Comparison of ENCODE assay signal across 9 cellular contexts in the genomic region with DNA sequence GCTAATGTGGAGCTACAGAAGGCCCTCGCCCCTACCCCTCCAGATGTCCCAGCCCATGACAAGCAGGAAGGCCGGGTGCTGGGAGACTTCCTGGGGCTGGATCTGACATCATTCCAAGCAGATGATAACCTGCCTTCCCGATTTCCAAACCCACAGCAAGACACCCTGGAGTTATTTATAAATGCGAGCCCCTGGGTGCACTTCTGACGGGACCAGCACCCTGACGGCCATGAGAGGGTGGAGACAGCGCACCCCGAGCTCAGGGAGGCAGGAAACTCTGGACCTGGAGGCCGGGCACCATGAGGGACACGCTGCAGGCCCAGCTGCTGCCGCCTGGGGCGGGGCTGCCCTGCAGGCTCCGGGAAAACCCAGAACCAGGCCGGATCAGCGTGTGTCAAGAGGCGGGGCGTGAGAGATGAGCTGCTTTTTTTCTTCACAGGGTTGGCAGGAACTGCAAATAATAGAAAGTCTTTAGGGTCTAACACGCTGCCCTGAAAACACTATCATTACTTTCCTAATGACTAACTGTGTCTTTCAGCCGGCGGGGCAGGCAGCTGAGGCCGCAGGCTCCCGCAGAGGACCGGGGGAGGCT. TPM values are rescaled to one million over a fixed set of nuclear protein-coding genes. Genes with fewer than 3 reads are reported as not detected.
DNase-seq lines count a peak whose midpoint lies in the region; ATAC-seq and TF ChIP-seq lines count a peak whose summit lies in the region.
"Had no signal": no experiment of that assay in that cellular context is flagged by ENCODE, and none has a peak within 500 bp of the region (broad histone marks: within the 10 kb centered on the region; RNA-seq: fewer than 3 reads in every experiment).

No MANE protein-coding gene starts in this region.

- POLR2A ChIA-PET in OCI-LY7 (lab: Charles Lee): interaction anchor here (1.0 kb wide), 1 partner anchor 487 kb away, joined by 3 read pairs; no protein-coding TSS in a partner anchor

- H3K36me3 ChIP-seq in OCI-LY7 (ENCODE audit: insufficient read depth, low read length): no peaks in the 10 kb centered on the region
- no peaks in the 10 kb centered on the region for H3K36me3 ChIP-seq in MG63

- H3K4me2 ChIP-seq in OCI-LY7 (ENCODE audit: low read length): peak overlapping the region; percentile 76

- peaks cover 39% of the 10 kb centered on the region for H3K4me1 Mint-ChIP-seq in activated naive CD8-positive, alpha-beta T cell (ENCODE audit: low read depth)
- peaks cover 27% of the 10 kb centered on the region for H3K4me1 Mint-ChIP-seq in activated naive CD8-positive, alpha-beta T cell treated with anti-CD3 and anti-CD28 coated beads, Interleukin-2, amount 50 U/mL, for 24 hours
- peaks cover 33% of the 10 kb centered on the region for H3K4me1 Mint-ChIP-seq in stimulated activated memory B cell treated with anti-CD40 and anti-IgM and Interleukin-4, amounts not matched to agents 10 μg/mL and 1 μg/mL and 100 μg/mL, for 72 hours

- peak overlapping the region; percentile 82 for H3K27ac ChIP-seq in OCI-LY7 (ENCODE audit: low read depth, low read length, poor library complexity, severe bottlenecking)

- 0 out of 2 replicates have a peak, but pooled peaks have one; percentile 12 for TF ChIP-seq CTCF in OCI-LY7 (conservative IDR thresholded peaks at IDR 0.05; ENCODE audit: low read length)
- TF ChIP-seq CTCF in fibroblast of pulmonary artery (IDR thresholded peaks at IDR 0.05; ENCODE audit: low read length, missing control alignments): peak; percentile 28

- H2AFZ ChIP-seq in OCI-LY7 (ENCODE audit: low read length): peak overlapping the region; percentile 18; the same call in 1 of the 2 replicates

- no peak for ATAC-seq in activated naive CD8-positive, alpha-beta T cell treated with anti-CD3 and anti-CD28 coated beads, Interleukin-2, amount 50 U/mL, for 24 hours
- peak; percentile 29 for ATAC-seq in stimulated activated memory B cell treated with anti-CD40 and anti-IgM and Interleukin-4, amounts not matched to agents 10 μg/mL and 1 μg/mL and 100 μg/mL, for 72 hours
- no peak for ATAC-seq in HG03097 (IDR thresholded peaks at IDR 0.05; ENCODE audit: low FRiP score, unreplicated experiment)

- H3K27ac Mint-ChIP-seq in activated naive CD8-positive, alpha-beta T cell: no peak overlapping the region
- H3K27ac Mint-ChIP-seq in activated naive CD8-positive, alpha-beta T cell treated with anti-CD3 and anti-CD28 coated beads, Interleukin-2, amount 50 U/mL, for 24 hours: no peak overlapping the region
- H3K27ac Mint-ChIP-seq in stimulated activated memory B cell treated with anti-CD40 and anti-IgM and Interleukin-4, amounts not matched to agents 10 μg/mL and 1 μg/mL and 100 μg/mL, for 72 hours: peak overlapping the region; percentile 20

- H3K4me3 Mint-ChIP-seq in activated naive CD8-positive, alpha-beta T cell: peak overlapping the region; percentile 59
- no peak overlapping the region for H3K4me3 Mint-ChIP-seq in activated naive CD8-positive, alpha-beta T cell treated with anti-CD3 and anti-CD28 coated beads, Interleukin-2, amount 50 U/mL, for 24 hours
- H3K4me3 Mint-ChIP-seq in stimulated activated memory B cell treated with anti-CD40 and anti-IgM and Interleukin-4, amounts not matched to agents 10 μg/mL and 1 μg/mL and 100 μg/mL, for 72 hours: no peak overlapping the region

- no peak for DNase-seq in activated naive CD8-positive, alpha-beta T cell treated with anti-CD3 and anti-CD28 coated beads, Interleukin-2, amount 50 U/mL, for 24 hours
- DNase-seq in OCI-LY7 (ENCODE audit: low spot score) (peak; percentile 47), fibroblast of pulmonary artery (ENCODE audit: low read depth) (peak; percentile 71), amniotic stem cell (lab: John Stamatoyannopoulos, UW) (no peak), MG63 (no peak)
- DNase-seq: NCI-H1105 treated with DMSO at 0.1 percent for 48 hours had no signal

- H3K9me3 Mint-ChIP-seq in activated naive CD8-positive, alpha-beta T cell (ENCODE audit: low read depth): no peaks in the 10 kb centered on the region
- no peaks in the 10 kb centered on the region for H3K9me3 Mint-ChIP-seq in activated naive CD8-positive, alpha-beta T cell treated with anti-CD3 and anti-CD28 coated beads, Interleukin-2, amount 50 U/mL, for 24 hours
- no peaks in the 10 kb centered on the region for H3K9me3 Mint-ChIP-seq in stimulated activated memory B cell treated with anti-CD40 and anti-IgM and Interleukin-4, amounts not matched to agents 10 μg/mL and 1 μg/mL and 100 μg/mL, for 72 hours

- peaks cover 51% of the 10 kb centered on the region for H3K4me1 ChIP-seq in OCI-LY7 (ENCODE audit: insufficient read depth, low read length, poor library complexity, severe bottlenecking)

- H3K79me2 ChIP-seq in OCI-LY7 (ENCODE audit: insufficient read depth, low read depth, low read length): no peaks in the 10 kb centered on the region

- H3K27me3 ChIP-seq in MG63: peaks cover 12% of the 10 kb centered on the region

- H3K9me2 ChIP-seq in OCI-LY7 (ENCODE audit: insufficient read depth, low read length): no peaks in the 10 kb centered on the region

- H3K9me3 ChIP-seq in OCI-LY7 (ENCODE audit: low read length) (no peaks in the 10 kb centered on the region), MG63 (no peaks in the 10 kb centered on the region)

- intact Hi-C loops in OCI-LY7 (cut with micrococcal nuclease; ENCODE audit: unreplicated experiment): loop anchor here (5.0 kb wide), 3 partner anchors 84 to 1304 kb away; a partner anchor contains a TSS

- H3K27me3 Mint-ChIP-seq in activated naive CD8-positive, alpha-beta T cell: peaks cover 8% of the 10 kb centered on the region
- peaks cover 18% of the 10 kb centered on the region for H3K27me3 Mint-ChIP-seq in activated naive CD8-positive, alpha-beta T cell treated with anti-CD3 and anti-CD28 coated beads, Interleukin-2, amount 50 U/mL, for 24 hours
- H3K27me3 Mint-ChIP-seq in stimulated activated memory B cell treated with anti-CD40 and anti-IgM and Interleukin-4, amounts not matched to agents 10 μg/mL and 1 μg/mL and 100 μg/mL, for 72 hours: peaks cover 6% of the 10 kb centered on the region

- H3K36me3 Mint-ChIP-seq in activated naive CD8-positive, alpha-beta T cell: no peaks in the 10 kb centered on the region
- H3K36me3 Mint-ChIP-seq in activated naive CD8-positive, alpha-beta T cell treated with anti-CD3 and anti-CD28 coated beads, Interleukin-2, amount 50 U/mL, for 24 hours (ENCODE audit: low read depth): no peaks in the 10 kb centered on the region
- no peaks in the 10 kb centered on the region for H3K36me3 Mint-ChIP-seq in stimulated activated memory B cell treated with anti-CD40 and anti-IgM and Interleukin-4, amounts not matched to agents 10 μg/mL and 1 μg/mL and 100 μg/mL, for 72 hours

- CTCF ChIA-PET in OCI-LY7 (lab: Charles Lee; ENCODE audit: unreplicated experiment): no interaction called here

- BruUV-seq in OCI-LY7 (replicated peaks; lab: Mats Ljungman, UMichigan): no TSS peak

- no peaks in the 10 kb centered on the region for H4K20me1 ChIP-seq in OCI-LY7 (ENCODE audit: insufficient read depth, low read length)

- H3K4me3 ChIP-seq in OCI-LY7 (ENCODE audit: low read depth, low read length, poor library complexity, severe bottlenecking): peak overlapping the region; percentile 55
- no peak overlapping the region for H3K4me3 ChIP-seq in fibroblast of pulmonary artery (replicated peaks; ENCODE audit: low read depth, low read length)
- no peak overlapping the region for H3K4me3 ChIP-seq in MG63

RNA-seq across cellular contexts. Expression of a gene that starts 2.5 kb away (rescaled TPM):
- 0.39 TPM in 1 of 2 replicates, not detected in the other for total RNA-seq in OCI-LY7 (2014; rRNA removed; shearing (Covaris generic))
- 0.61 and 1.0 TPM in 2 replicates for total RNA-seq in OCI-LY7 (2022)
- total RNA-seq in MG63 (2014; rRNA removed; shearing (Covaris generic); ENCODE audit: low replicate concordance): 0.23 TPM in 1 of 2 replicates, not detected in the other

Comparison
In these comparisons a context has a peak if more than half of its experiments do, and no peak if none do; other contexts are left out.
1. DNase-seq: peak in OCI-LY7 (single experiment) and fibroblast of pulmonary artery (single experiment); none in activated naive CD8-positive, alpha-beta T cell treated with anti-CD3 and anti-CD28 coated beads, Interleukin-2, amount 50 U/mL, for 24 hours (single experiment), amniotic stem cell (single experiment) and MG63 (single experiment).